8 cellular contexts compared by ENCODE assay signal in the genomic region with DNA sequence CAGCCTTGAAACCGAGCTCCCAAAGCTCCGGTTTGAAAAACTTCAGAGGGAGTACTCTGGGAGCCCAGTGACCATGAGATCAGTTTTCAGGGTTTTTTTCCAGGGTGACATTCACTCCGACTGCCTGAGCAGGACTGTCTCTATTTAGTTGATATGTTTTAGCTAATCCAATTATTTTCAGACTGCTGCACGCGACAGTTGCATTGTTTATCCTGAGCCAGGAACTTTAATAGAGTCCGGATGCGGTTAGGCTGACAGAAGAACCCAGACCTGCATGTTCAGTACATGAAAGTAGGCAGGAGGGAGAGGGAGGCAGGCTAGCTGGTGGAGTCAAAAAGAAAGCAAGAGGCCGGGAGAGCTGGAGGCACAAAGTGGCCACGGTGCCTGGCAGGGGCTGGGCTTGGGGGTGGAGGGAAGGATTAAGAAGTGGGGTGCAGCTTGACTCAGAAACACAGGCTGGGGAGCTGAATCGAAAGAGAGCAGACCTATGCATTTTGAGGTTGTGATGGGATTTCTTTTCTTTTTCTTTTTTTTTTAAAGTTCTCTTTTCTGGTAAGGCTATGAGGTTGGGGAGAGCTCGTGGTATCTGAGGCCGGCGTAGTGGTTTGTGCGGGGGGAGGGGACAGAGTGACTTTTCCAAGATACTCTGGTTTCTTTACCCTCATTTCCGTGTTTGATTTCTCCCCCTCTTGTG. TPM values are rescaled to one million over a fixed set of nuclear protein-coding genes. Genes with fewer than 3 reads are reported as not detected.
A peak's percentile ranks its signal among the peaks of the same experiment; 100 is the strongest.
DNase-seq lines count a peak whose midpoint lies in the region; ATAC-seq and TF ChIP-seq lines count a peak whose summit lies in the region.

No MANE protein-coding gene starts in this region.

- ATAC-seq in GM18511 (IDR thresholded peaks at IDR 0.05; ENCODE audit: unreplicated experiment) (peak; percentile 38), HG02588 (IDR thresholded peaks at IDR 0.05; ENCODE audit: unreplicated experiment) (peak; percentile 41), RWPE2 (ENCODE audit: low read depth) (0 out of 3 replicates have a peak, but pooled peaks have one; percentile 10)

- H3K4me3 ChIP-seq in RWPE2 (ENCODE audit: severe bottlenecking) = no peak overlapping the region

- H3K27ac ChIP-seq in RWPE2 (ENCODE audit: poor library complexity, severe bottlenecking) = peak overlapping the region; percentile 78

- peaks cover 8% of the 10 kb centered on the region for H3K4me1 ChIP-seq in RWPE2 (ENCODE audit: insufficient read depth, poor library complexity, severe bottlenecking)

- no peak for DNase-seq in RWPE2 (ENCODE audit: low spot score)
- DNase-seq in central memory CD4-positive, alpha-beta T cell = peak; percentile 78
- DNase-seq in stimulated activated CD4-positive, alpha-beta T cell treated with anti-CD3 and anti-CD28 coated beads, Interleukin-4, amount 100 ng/mL, for 24 hours = peak; percentile 74
- DNase-seq in HT-29 (ENCODE audit: low spot score) = no peak
- no peak for DNase-seq in NCI-H1694 (lab: John Stamatoyannopoulos, UW)
- no peak for DNase-seq in foreskin melanocyte

- no peaks in the 10 kb centered on the region for H3K27me3 ChIP-seq in RWPE2 (ENCODE audit: insufficient read depth, poor library complexity, severe bottlenecking)

- TF ChIP-seq CTCF in RWPE2 (IDR thresholded peaks at IDR 0.05; ENCODE audit: poor library complexity, severe bottlenecking) = no peak

- H3K9me3 ChIP-seq in RWPE2 (ENCODE audit: severe bottlenecking) = no peaks in the 10 kb centered on the region

- peaks cover 48% of the 10 kb centered on the region for H3K36me3 ChIP-seq in RWPE2 (ENCODE audit: low read depth)

RNA-seq across cellular contexts. Expression of a gene that starts 5.7 kb away (rescaled TPM):
- total RNA-seq in HT-29 (2014; rRNA removed; shearing (Covaris generic)) = 0.86 and 1.4 TPM in 2 replicates

Comparison
In these comparisons a context has a peak if more than half of its experiments do, and no peak if none do; other contexts are left out.
1. DNase-seq: peak in central memory CD4-positive, alpha-beta T cell (single experiment) and stimulated activated CD4-positive, alpha-beta T cell treated with anti-CD3 and anti-CD28 coated beads, Interleukin-4, amount 100 ng/mL, for 24 hours (single experiment); none in RWPE2 (single experiment), HT-29 (single experiment), NCI-H1694 (single experiment) and foreskin melanocyte (single experiment).
2. Peak in every context shown above with its lines, with median percentiles within 50 percentile points of each other: ATAC-seq.